Comparison of ENCODE assay signal across 10 cellular contexts in the genomic region with DNA sequence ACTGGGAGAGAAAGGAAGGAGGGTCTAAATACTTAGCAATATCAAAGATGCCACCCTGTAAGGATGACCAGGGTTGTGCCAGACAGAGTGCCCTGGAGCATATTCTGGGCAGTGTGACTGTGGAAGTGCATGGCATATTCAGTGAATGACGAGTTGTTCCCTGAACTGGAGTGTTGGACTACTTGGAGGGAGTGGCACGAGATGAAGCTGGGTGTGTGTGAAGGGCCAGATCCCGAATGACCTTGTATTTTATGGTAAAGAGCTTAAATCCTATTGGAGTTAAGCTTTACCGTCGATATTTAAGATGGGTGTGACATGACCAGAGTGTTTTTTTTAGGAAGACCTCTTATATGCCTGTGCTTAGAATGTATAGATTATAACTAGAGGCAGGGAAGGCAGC. TPM values are rescaled to one million over a fixed set of nuclear protein-coding genes. Genes with fewer than 3 reads are reported as not detected.
A peak's percentile ranks its signal among the peaks of the same experiment; 100 is the strongest.
DNase-seq lines count a peak whose midpoint lies in the region; ATAC-seq, FAIRE-seq and TF ChIP-seq lines count a peak whose summit lies in the region.
"Had no signal": no experiment of that assay in that cellular context is flagged by ENCODE, and none has a peak within 500 bp of the region (broad histone marks: within the 10 kb centered on the region; RNA-seq: fewer than 3 reads in every experiment).

No MANE protein-coding gene starts in this region.

- no peaks in the 10 kb centered on the region for H3K36me3 ChIP-seq in Panc1 (ENCODE audit: control insufficient read depth, insufficient read depth, low read length)
- no peaks in the 10 kb centered on the region for H3K36me3 ChIP-seq in gastrocnemius medialis

- intact Hi-C loops in Panc1 (cut with micrococcal nuclease; ENCODE audit: unreplicated experiment) (no loop called here), gastrocnemius medialis (cut with DNase I; ENCODE audit: low total_unique reads) (loop anchor here (2.0 kb wide), 1 partner anchor 45 kb away; no protein-coding TSS in a partner anchor)

- ATAC-seq in Panc1 (no peak), gastrocnemius medialis (peak; percentile 86 to 97), GM19023 (IDR thresholded peaks at IDR 0.05; ENCODE audit: unreplicated experiment) (no peak), GM21737 (IDR thresholded peaks at IDR 0.05; ENCODE audit: unreplicated experiment) (no peak)

- H3K27ac ChIP-seq in Panc1 (ENCODE audit: low read length): peak overlapping the region; percentile 73
- H3K27ac ChIP-seq in epithelial cell of prostate: peak overlapping the region; percentile 92
- H3K27ac ChIP-seq in gastrocnemius medialis: peak overlapping the region; percentile 71 to 84 (median 78)

- TF ChIP-seq POLR2A in GM12892 (IDR thresholded peaks at IDR 0.05; ENCODE audit: low read depth, low read length): no peak
- no peak for TF ChIP-seq POLR2A in gastrocnemius medialis (IDR thresholded peaks at IDR 0.05)

- TF ChIP-seq CTCF in Panc1 (IDR thresholded peaks at IDR 0.05) (no peak), gastrocnemius medialis (IDR thresholded peaks at IDR 0.05 in 4 of 5, conservative IDR thresholded peaks at IDR 0.05 in 1 of 5) (no peak), GM13976 (IDR thresholded peaks at IDR 0.05; ENCODE audit: borderline replicate concordance, control extremely low read depth, extremely low read depth, insufficient read depth, missing control alignments) (no peak), GM10248 (IDR thresholded peaks at IDR 0.05; ENCODE audit: control extremely low read depth, extremely low read depth, low read depth, missing control alignments) (no peak)

- CTCF ChIA-PET in Panc1 (lab: Charles Lee) (no interaction called here), GM10248 (lab: Yijun Ruan, JAX) (interaction anchor here (1.4 to 1.8 kb wide), 2 partner anchors 11 to 63 kb away, joined by 4 read pairs; partner anchors contain the start of gene RHOG)

- H3K4me3 ChIP-seq in Panc1 (ENCODE audit: low read depth in 2 of 2, low read length in 2 of 2): no peak overlapping the region
- no peak overlapping the region for H3K4me3 ChIP-seq in gastrocnemius medialis

- DNase-seq in GM12892 (ENCODE audit: insufficient read length) (no peak), Panc1 (ENCODE audit: low read depth, low spot score) (no peak), epithelial cell of prostate (ENCODE audit: low read depth, low spot score) (no peak), gastrocnemius medialis (peak; percentile 59 to 71), GM13976 (ENCODE audit: low spot score) (no peak), GM10248 (ENCODE audit: extremely low spot score) (no peak)
- DNase-seq: NCI-H69, T1000 had no signal

- POLR2A ChIA-PET in Panc1 (lab: Charles Lee): no interaction called here
- POLR2A ChIA-PET in GM10248 (lab: Yijun Ruan, JAX): no interaction called here

- H3K9me3 ChIP-seq in Panc1 (ENCODE audit: control insufficient read depth, insufficient read depth, low read depth, low read length) (no peaks in the 10 kb centered on the region), gastrocnemius medialis (no peaks in the 10 kb centered on the region)

- in situ Hi-C loops in Panc1 (cut with HindIII; ENCODE audit: low pct_unique_long_range_greater_than_20kb, low sequenced_read_pairs): loop anchor here (10.0 kb wide), 1 partner anchor 61 kb away; no protein-coding TSS in a partner anchor
- in situ Hi-C loops in gastrocnemius medialis (cut with MboI; ENCODE audit: low sequenced_read_pairs in 4 of 4): no loop called here
- in situ Hi-C loops in GM13976 (cut with MboI; ENCODE audit: low sequenced_read_pairs, unreplicated experiment): no loop called here

- peak; percentile 84 for FAIRE-seq in GM12892 (lab: Jason Lieb, UNC)

- H3K27me3 ChIP-seq in Panc1 (ENCODE audit: control insufficient read depth, insufficient read depth, low read length): no peaks in the 10 kb centered on the region
- H3K27me3 ChIP-seq in gastrocnemius medialis: no peaks in the 10 kb centered on the region

- BruUV-seq in Panc1 (replicated peaks; lab: Mats Ljungman, UMichigan): no TSS peak

- H3K4me1 ChIP-seq in Panc1 (ENCODE audit: control insufficient read depth, insufficient read depth, low read length) (peaks cover 43% of the 10 kb centered on the region), gastrocnemius medialis (peaks cover 73 to 79% of the 10 kb centered on the region in 2 donors)

RNA-seq across cellular contexts. Expression of gene STIM1, which starts 48.8 kb away (rescaled TPM):
- polyA plus RNA-seq in GM12892 (2012; ENCODE audit: missing spikeins): 25.2 TPM
- total RNA-seq in Panc1 (2021; ENCODE audit: unreplicated experiment) (93.6 TPM), gastrocnemius medialis (100 to 1,000 TPM in 1 of 4 donors, 10 to 100 TPM in 3; 45.9 to 132 (median 87.3) TPM)
- polyA plus RNA-seq in Panc1 (2012; ENCODE audit: insufficient read length): 82.7 TPM

Comparison
In these comparisons a context has a peak if more than half of its experiments do, and no peak if none do; other contexts are left out.
1. DNase-seq: peak in gastrocnemius medialis (2 of 2); none in GM12892 (single experiment), Panc1 (single experiment), epithelial cell of prostate (single experiment), GM13976 (single experiment) and GM10248 (single experiment).
2. ATAC-seq: peak in gastrocnemius medialis (2 of 2); none in Panc1 (single experiment), GM19023 (single experiment) and GM21737 (single experiment).
3. Peak in every context shown above with its lines, with median percentiles within 50 percentile points of each other: H3K27ac ChIP-seq.